8 cellular contexts compared by ENCODE assay signal in the genomic region with DNA sequence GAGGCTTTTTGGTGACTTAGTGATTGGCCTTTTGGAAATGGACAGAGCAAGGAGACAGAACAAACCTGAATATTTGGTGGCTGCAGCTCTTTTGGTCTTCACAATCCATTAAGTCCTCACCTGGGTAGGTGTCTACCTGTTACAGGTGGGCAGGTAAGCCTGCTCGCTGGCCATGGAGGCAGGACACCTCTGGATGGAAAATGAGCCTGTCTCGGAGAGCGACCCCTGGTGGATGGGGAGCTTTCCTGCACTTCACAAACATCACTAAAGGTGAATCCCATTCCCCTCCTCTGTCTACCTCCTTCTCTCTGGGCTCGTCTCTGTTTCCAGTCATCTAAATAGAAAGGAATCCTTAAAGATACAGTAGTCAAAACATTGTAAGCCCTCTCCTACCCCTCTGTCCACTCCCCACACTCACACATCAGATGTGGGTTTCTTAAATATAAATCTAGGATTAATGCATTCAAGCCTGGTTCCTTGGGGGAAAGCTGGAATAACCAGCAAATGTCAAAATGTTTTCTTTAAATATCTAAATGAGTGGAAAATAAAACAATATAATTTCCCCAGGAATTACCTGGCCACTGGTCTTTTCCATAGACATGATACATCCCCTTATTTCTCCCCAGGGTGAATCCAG.
DNase-seq lines count a peak whose midpoint lies in the region; ATAC-seq, FAIRE-seq and TF ChIP-seq lines count a peak whose summit lies in the region.

No MANE protein-coding gene starts in this region.

- DNase-seq in D721Med (ENCODE audit: insufficient read length, low spot score) (no peak), WTC11 (ENCODE audit: low spot score) (peak; percentile 73), dorsolateral prefrontal cortex (no peak), pancreas (peak in 3 of 6 donors; percentile 31 to 69 (median 36)), MG63 (no peak)

- H3K9me3 ChIP-seq in pancreas = no peaks in the 10 kb centered on the region
- no peaks in the 10 kb centered on the region for H3K9me3 ChIP-seq in MG63

- TF ChIP-seq CTCF in D721Med (IDR thresholded peaks at IDR 0.05; ENCODE audit: insufficient read depth, missing control alignments) = peak; percentile 48
- peak; percentile 77 for TF ChIP-seq CTCF in WTC11 (IDR thresholded peaks at IDR 0.05)
- peak in 54 of 56 donors; percentile 14 to 66 (median 46) for TF ChIP-seq CTCF in dorsolateral prefrontal cortex (IDR thresholded peaks at IDR 0.05 in 54 of 56, conservative IDR thresholded peaks at IDR 0.05 in 2 of 56; ENCODE audit: low read depth in 1 of 56, partially characterized antibody in 56 of 56)
- peak; percentile 43 to 49 (median 48) for TF ChIP-seq CTCF in pancreas (IDR thresholded peaks at IDR 0.05)

- no peaks in the 10 kb centered on the region for H3K4me1 Mint-ChIP-seq in WTC11

- no peaks in the 10 kb centered on the region for H3K9me3 Mint-ChIP-seq in WTC11

- H3K27me3 ChIP-seq in dorsolateral prefrontal cortex = peaks cover 0 to 12% (median 0%) of the 10 kb centered on the region in 45 donors
- H3K27me3 ChIP-seq in pancreas = no peaks in the 10 kb centered on the region
- 0 out of 2 replicates have a peak, but pooled peaks cover 2% of the 10 kb centered on the region for H3K27me3 ChIP-seq in MG63

- TF ChIP-seq EP300 in Ishikawa (IDR thresholded peaks at IDR 0.05; ENCODE audit: borderline replicate concordance) = no peak

- peak; percentile 82 for ATAC-seq in WTC11
- ATAC-seq in pancreas = peak in 1 of 4 donors; percentile 60
- no peak for ATAC-seq in HG03280 (IDR thresholded peaks at IDR 0.05; ENCODE audit: unreplicated experiment)
- no peak for ATAC-seq in HG02610 (IDR thresholded peaks at IDR 0.05; ENCODE audit: unreplicated experiment)

- H3K4me3 ChIP-seq in dorsolateral prefrontal cortex = no peak overlapping the region
- no peak overlapping the region for H3K4me3 ChIP-seq in pancreas
- H3K4me3 ChIP-seq in MG63 = no peak overlapping the region

- H3K4me1 ChIP-seq in pancreas = no peaks in the 10 kb centered on the region

- no peak for FAIRE-seq in D721Med (lab: Jason Lieb, UNC)
- no peak for FAIRE-seq in pancreas (lab: Jason Lieb, UNC)

- CTCF ChIA-PET in WTC11 (lab: Charles Lee) = interaction anchor here (0.6 to 1.7 kb wide), 23 partner anchors 10 to 757 kb away, joined by 3 to 9 read pairs (median 4); a partner anchor contains a TSS

- H3K4me3 Mint-ChIP-seq in WTC11 = no peak overlapping the region

- intact Hi-C loops in dorsolateral prefrontal cortex (cut with DNase I) (no loop called here), pancreas (cut with DNase I) (no loop called here)

- H3K27ac Mint-ChIP-seq in WTC11 = no peak overlapping the region

- H3K36me3 ChIP-seq in pancreas (no peaks in the 10 kb centered on the region), MG63 (no peaks in the 10 kb centered on the region)

- H3K36me3 Mint-ChIP-seq in WTC11 = no peaks in the 10 kb centered on the region

- 25 to 27% methylated on average over 4 of the region's 4 CpGs for WGBS in pancreas, 2 donors

- peak; percentile 33 for TF ChIP-seq RAD21 in Ishikawa (IDR thresholded peaks at IDR 0.05; ENCODE audit: low read depth)

- POLR2A ChIA-PET in WTC11 (lab: Charles Lee) = no interaction called here

- H3K27me3 Mint-ChIP-seq in WTC11 (ENCODE audit: low read depth) = peaks cover 28% of the 10 kb centered on the region

- no peak overlapping the region for H3K27ac ChIP-seq in dorsolateral prefrontal cortex
- H3K27ac ChIP-seq in pancreas = no peak overlapping the region

TF ChIP-seq in Ishikawa, 13 proteins besides CTCF, POLR2A, EP300 and RAD21 (continues in another document):
- TF ChIP-seq CEBPB (IDR thresholded peaks at IDR 0.05) = no peak
- no peak for TF ChIP-seq TEAD4 (IDR thresholded peaks at IDR 0.05)
- TF ChIP-seq, protein P1, sequence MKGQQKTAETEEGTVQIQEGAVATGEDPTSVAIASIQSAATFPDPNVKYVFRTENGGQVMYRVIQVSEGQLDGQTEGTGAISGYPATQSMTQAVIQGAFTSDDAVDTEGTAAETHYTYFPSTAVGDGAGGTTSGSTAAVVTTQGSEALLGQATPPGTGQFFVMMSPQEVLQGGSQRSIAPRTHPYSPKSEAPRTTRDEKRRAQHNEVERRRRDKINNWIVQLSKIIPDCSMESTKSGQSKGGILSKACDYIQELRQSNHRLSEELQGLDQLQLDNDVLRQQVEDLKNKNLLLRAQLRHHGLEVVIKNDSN (IDR thresholded peaks at IDR 0.05) = no peak
- no peak for TF ChIP-seq FOXM1 (IDR thresholded peaks at IDR 0.05; ENCODE audit: borderline replicate concordance, low read depth)
- no peak for TF ChIP-seq CREB1 (IDR thresholded peaks at IDR 0.05; ENCODE audit: low read depth)
- no peak for TF ChIP-seq EGR1 (IDR thresholded peaks at IDR 0.05)
- TF ChIP-seq TCF12 (IDR thresholded peaks at IDR 0.05; ENCODE audit: low read depth) = no peak
- TF ChIP-seq, protein P2, sequence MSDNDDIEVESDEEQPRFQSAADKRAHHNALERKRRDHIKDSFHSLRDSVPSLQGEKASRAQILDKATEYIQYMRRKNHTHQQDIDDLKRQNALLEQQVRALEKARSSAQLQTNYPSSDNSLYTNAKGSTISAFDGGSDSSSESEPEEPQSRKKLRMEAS (IDR thresholded peaks at IDR 0.05) = no peak
- no peak for TF ChIP-seq NFIC (IDR thresholded peaks at IDR 0.05)
- no peak for TF ChIP-seq TAF1 (IDR thresholded peaks at IDR 0.05; ENCODE audit: low read depth)
- TF ChIP-seq ZBTB7A (IDR thresholded peaks at IDR 0.05; ENCODE audit: low read depth) = no peak
- no peak for TF ChIP-seq YY1 (IDR thresholded peaks at IDR 0.05; ENCODE audit: low read depth)

TF ChIP-seq in WTC11, 78 proteins besides CTCF, POLR2A, EP300 and RAD21:
- no peak for TF ChIP-seq GRHL2 (CRISPR knock-in tag; IDR thresholded peaks at IDR 0.05; ENCODE audit: insufficient replicate concordance, severe bottlenecking)
- TF ChIP-seq, protein P3, sequence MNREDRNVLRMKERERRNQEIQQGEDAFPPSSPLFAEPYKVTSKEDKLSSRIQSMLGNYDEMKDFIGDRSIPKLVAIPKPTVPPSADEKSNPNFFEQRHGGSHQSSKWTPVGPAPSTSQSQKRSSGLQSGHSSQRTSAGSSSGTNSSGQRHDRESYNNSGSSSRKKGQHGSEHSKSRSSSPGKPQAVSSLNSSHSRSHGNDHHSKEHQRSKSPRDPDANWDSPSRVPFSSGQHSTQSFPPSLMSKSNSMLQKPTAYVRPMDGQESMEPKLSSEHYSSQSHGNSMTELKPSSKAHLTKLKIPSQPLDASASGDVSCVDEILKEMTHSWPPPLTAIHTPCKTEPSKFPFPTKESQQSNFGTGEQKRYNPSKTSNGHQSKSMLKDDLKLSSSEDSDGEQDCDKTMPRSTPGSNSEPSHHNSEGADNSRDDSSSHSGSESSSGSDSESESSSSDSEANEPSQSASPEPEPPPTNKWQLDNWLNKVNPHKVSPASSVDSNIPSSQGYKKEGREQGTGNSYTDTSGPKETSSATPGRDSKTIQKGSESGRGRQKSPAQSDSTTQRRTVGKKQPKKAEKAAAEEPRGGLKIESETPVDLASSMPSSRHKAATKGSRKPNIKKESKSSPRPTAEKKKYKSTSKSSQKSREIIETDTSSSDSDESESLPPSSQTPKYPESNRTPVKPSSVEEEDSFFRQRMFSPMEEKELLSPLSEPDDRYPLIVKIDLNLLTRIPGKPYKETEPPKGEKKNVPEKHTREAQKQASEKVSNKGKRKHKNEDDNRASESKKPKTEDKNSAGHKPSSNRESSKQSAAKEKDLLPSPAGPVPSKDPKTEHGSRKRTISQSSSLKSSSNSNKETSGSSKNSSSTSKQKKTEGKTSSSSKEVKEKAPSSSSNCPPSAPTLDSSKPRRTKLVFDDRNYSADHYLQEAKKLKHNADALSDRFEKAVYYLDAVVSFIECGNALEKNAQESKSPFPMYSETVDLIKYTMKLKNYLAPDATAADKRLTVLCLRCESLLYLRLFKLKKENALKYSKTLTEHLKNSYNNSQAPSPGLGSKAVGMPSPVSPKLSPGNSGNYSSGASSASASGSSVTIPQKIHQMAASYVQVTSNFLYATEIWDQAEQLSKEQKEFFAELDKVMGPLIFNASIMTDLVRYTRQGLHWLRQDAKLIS (CRISPR knock-in tag; IDR thresholded peaks at IDR 0.05; ENCODE audit: borderline replicate concordance) = no peak
- no peak for TF ChIP-seq ZNF138 (CRISPR knock-in tag; conservative IDR thresholded peaks at IDR 0.05)
- no peak for TF ChIP-seq NR1H2 (CRISPR knock-in tag; IDR thresholded peaks at IDR 0.05)
- TF ChIP-seq, protein P4, sequence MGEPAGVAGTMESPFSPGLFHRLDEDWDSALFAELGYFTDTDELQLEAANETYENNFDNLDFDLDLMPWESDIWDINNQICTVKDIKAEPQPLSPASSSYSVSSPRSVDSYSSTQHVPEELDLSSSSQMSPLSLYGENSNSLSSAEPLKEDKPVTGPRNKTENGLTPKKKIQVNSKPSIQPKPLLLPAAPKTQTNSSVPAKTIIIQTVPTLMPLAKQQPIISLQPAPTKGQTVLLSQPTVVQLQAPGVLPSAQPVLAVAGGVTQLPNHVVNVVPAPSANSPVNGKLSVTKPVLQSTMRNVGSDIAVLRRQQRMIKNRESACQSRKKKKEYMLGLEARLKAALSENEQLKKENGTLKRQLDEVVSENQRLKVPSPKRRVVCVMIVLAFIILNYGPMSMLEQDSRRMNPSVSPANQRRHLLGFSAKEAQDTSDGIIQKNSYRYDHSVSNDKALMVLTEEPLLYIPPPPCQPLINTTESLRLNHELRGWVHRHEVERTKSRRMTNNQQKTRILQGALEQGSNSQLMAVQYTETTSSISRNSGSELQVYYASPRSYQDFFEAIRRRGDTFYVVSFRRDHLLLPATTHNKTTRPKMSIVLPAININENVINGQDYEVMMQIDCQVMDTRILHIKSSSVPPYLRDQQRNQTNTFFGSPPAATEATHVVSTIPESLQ (CRISPR knock-in tag; IDR thresholded peaks at IDR 0.05) = no peak
- TF ChIP-seq ZBTB21 (CRISPR knock-in tag; IDR thresholded peaks at IDR 0.05; ENCODE audit: borderline replicate concordance) = no peak
- TF ChIP-seq KAT7 (CRISPR knock-in tag; IDR thresholded peaks at IDR 0.05; ENCODE audit: borderline replicate concordance) = no peak
- TF ChIP-seq, protein P5, sequence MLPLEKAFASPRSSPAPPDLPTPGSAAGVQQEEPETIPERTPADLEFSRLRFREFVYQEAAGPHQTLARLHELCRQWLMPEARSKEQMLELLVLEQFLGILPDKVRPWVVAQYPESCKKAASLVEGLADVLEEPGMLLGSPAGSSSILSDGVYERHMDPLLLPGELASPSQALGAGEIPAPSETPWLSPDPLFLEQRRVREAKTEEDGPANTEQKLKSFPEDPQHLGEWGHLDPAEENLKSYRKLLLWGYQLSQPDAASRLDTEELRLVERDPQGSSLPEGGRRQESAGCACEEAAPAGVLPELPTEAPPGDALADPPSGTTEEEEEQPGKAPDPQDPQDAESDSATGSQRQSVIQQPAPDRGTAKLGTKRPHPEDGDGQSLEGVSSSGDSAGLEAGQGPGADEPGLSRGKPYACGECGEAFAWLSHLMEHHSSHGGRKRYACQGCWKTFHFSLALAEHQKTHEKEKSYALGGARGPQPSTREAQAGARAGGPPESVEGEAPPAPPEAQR (CRISPR knock-in tag; IDR thresholded peaks at IDR 0.05) = no peak
- TF ChIP-seq JAZF1 (CRISPR knock-in tag; IDR thresholded peaks at IDR 0.05) = no peak
TF ChIP-seq in WTC11: peak in this region for 0.
